Comparison of ENCODE assay signal across 26 cellular contexts in the genomic region with DNA sequence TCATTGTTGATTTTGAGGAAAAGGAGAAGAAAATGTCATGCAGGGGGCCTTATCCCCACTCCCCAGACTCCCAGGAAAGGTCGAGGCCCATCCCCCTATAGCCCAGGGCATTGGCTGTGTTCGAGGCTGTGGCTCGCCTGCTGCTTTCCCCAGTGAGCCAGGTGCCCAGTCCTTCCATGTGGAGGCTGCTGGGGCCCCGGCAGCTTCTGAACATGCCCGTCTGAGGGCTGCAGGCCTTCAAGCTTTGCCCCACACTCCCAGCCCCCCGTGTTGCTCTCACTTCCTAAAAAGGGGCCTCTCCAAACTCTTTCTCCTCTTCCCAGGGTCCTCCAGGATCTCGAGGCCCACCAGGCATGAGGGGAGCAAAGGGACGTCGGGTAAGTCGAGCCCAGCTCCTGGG.
"Had no signal": no experiment of that assay in that cellular context is flagged by ENCODE, and none has a peak within 500 bp of the region (broad histone marks: within the 10 kb centered on the region; RNA-seq: fewer than 3 reads in every experiment).

No MANE protein-coding gene starts in this region.

- DNase-seq: colonic mucosa; cortex of kidney; effector CD8-positive, alpha-beta T cell; effector memory CD8-positive, alpha-beta T cell; endodermal cell; erythroblast; esophagus squamous epithelium; foreskin fibroblast; foreskin melanocyte; gastrocnemius medialis; glutamatergic neuron; head of caudate nucleus; heart right ventricle; hippocampal formation; left cardiac atrium; left lung; left ventricle myocardium superior; lower lobe of right lung; mesendoderm; midbrain had no signal

- H3K4me1 ChIP-seq: colonic mucosa, esophagus squamous epithelium, gastrocnemius medialis, left lung, lower lobe of right lung had no signal

- H3K27ac Mint-ChIP-seq: dendritic cell treated with granulocyte-macrophage colony-stimulating factor and Interleukin-4, amounts not matched to agents 40 ng/mL and 50 ng/mL, for 4 days had no signal

- H3K36me3 ChIP-seq: colonic mucosa, esophagus squamous epithelium, gastrocnemius medialis, heart right ventricle, left lung, lower lobe of right lung had no signal

- H3K27ac ChIP-seq: colonic mucosa, epithelial cell of prostate, esophagus squamous epithelium, gastrocnemius medialis, heart right ventricle, left lung, lower lobe of right lung had no signal

- H3K9me3 Mint-ChIP-seq: dendritic cell treated with granulocyte-macrophage colony-stimulating factor and Interleukin-4, amounts not matched to agents 40 ng/mL and 50 ng/mL, for 4 days; effector memory CD8-positive, alpha-beta T cell; endodermal cell had no signal

- H3K27me3 Mint-ChIP-seq: dendritic cell treated with granulocyte-macrophage colony-stimulating factor and Interleukin-4, amounts not matched to agents 40 ng/mL and 50 ng/mL, for 4 days had no signal

- H3K9me3 ChIP-seq: colonic mucosa, esophagus squamous epithelium, gastrocnemius medialis, heart right ventricle, left lung, lower lobe of right lung had no signal

- H3K4me3 Mint-ChIP-seq: dendritic cell treated with granulocyte-macrophage colony-stimulating factor and Interleukin-4, amounts not matched to agents 40 ng/mL and 50 ng/mL, for 4 days; effector memory CD8-positive, alpha-beta T cell; endodermal cell had no signal

- FAIRE-seq: endometrium, islet of Langerhans, keratinocyte had no signal

- H3K27me3 ChIP-seq: colonic mucosa, esophagus squamous epithelium, gastrocnemius medialis, heart right ventricle, left lung had no signal

- H3K4me3 ChIP-seq: colonic mucosa, esophagus squamous epithelium, gastrocnemius medialis, heart right ventricle, left lung, lower lobe of right lung had no signal

- ATAC-seq: effector memory CD8-positive, alpha-beta T cell; esophagus mucosa; gastrocnemius medialis; heart right ventricle; left cardiac atrium; left lung; left ventricle myocardium superior; lower lobe of right lung had no signal
